In the genomic region with DNA sequence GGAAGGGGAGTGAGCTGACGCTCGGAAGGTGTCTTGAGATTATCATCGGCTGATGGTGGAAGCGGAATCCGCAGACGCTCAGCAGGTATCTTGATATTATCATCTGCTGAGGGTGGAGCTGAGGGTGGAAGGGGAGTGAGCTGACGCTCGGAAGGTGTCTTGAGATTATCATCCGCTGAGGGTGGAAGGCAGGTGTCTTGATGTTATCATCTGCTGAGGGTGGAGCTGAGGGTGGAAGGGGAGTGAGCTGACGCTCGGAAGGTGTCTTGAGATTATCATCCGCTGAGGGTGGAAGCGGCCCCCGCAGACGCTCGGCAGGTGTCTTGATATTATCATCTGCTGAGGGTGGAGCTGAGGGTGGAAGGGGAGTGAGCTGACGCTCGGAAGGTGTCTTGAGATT, we compare ENCODE assay signal across 8 cellular contexts. TPM values are rescaled to one million over a fixed set of nuclear protein-coding genes. Genes with fewer than 3 reads are reported as not detected.
DNase-seq lines count a peak whose midpoint lies in the region; ATAC-seq and TF ChIP-seq lines count a peak whose summit lies in the region.
"Not testable (repeated sequence)": the region's sequence is repeated elsewhere in the genome, so short reads cannot be mapped to it uniquely, and the experiment has no call there.

No MANE protein-coding gene starts in this region.

- not testable (repeated sequence) for H3K4me1 ChIP-seq in CD4-positive, CD25-positive, alpha-beta regulatory T cell (ENCODE audit: control insufficient read depth, insufficient read depth, low read length, poor library complexity, severe bottlenecking); GM23338 (ENCODE audit: insufficient read depth); OCI-LY3 (ENCODE audit: low read length)

- H3K27ac ChIP-seq in CD4-positive, CD25-positive, alpha-beta regulatory T cell (ENCODE audit: insufficient read depth, low read length, poor library complexity, severe bottlenecking), result peak overlapping the region; percentile 68
- H3K27ac ChIP-seq in GM23338 (ENCODE audit: low read depth); OCI-LY3 (ENCODE audit: low read length): not testable (repeated sequence)

- not testable (repeated sequence) for H3F3A ChIP-seq in GM23338 (replicated peaks; ENCODE audit: low read depth)

- not testable (repeated sequence) for H3K4me3 ChIP-seq in CD4-positive, CD25-positive, alpha-beta regulatory T cell (ENCODE audit: low read depth, low read length); OCI-LY3 (ENCODE audit: low read length)
- H3K4me3 ChIP-seq in GM23338, result peak overlapping the region; percentile 50

- H3K9me3 ChIP-seq in CD4-positive, CD25-positive, alpha-beta regulatory T cell (ENCODE audit: control insufficient read depth in 2 of 2, low read length in 2 of 2); OCI-LY3 (ENCODE audit: insufficient read depth, low read length): not testable (repeated sequence)

- not testable (repeated sequence) for H2AFZ ChIP-seq in GM23338; OCI-LY3 (ENCODE audit: low read depth, low read length)

- H3K36me3 ChIP-seq in CD4-positive, CD25-positive, alpha-beta regulatory T cell (ENCODE audit: control insufficient read depth, insufficient read depth, low read length); GM23338 (ENCODE audit: insufficient read depth); OCI-LY3 (replicated peaks; ENCODE audit: low read depth, low read length): not testable (repeated sequence)

- not testable (repeated sequence) for H4K20me1 ChIP-seq in GM23338 (replicated peaks; ENCODE audit: insufficient read depth); OCI-LY3 (ENCODE audit: insufficient read depth, low read length)

- H3K36me3 Mint-ChIP-seq in CD4-positive, CD25-positive, alpha-beta regulatory T cell; GM23338 (ENCODE audit: low read depth); central memory CD8-positive, alpha-beta T cell (ENCODE audit: insufficient read depth); memory B cell: not testable (repeated sequence)

- H3K27me3 Mint-ChIP-seq in CD4-positive, CD25-positive, alpha-beta regulatory T cell; GM23338 (ENCODE audit: insufficient read depth, low read depth, poor library complexity); central memory CD8-positive, alpha-beta T cell; memory B cell: not testable (repeated sequence)

- peak overlapping the region in 2 of 4 donors; percentile 57 to 67 for H3K4me3 Mint-ChIP-seq in CD4-positive, CD25-positive, alpha-beta regulatory T cell
- H3K4me3 Mint-ChIP-seq in GM23338, result peak overlapping the region; percentile 64; the same call in 2 of the 3 replicates
- not testable (repeated sequence) for H3K4me3 Mint-ChIP-seq in central memory CD8-positive, alpha-beta T cell
- peak overlapping the region; percentile 54 for H3K4me3 Mint-ChIP-seq in memory B cell

- not testable (repeated sequence) for TF ChIP-seq CTCF in GM23338 (conservative IDR thresholded peaks at IDR 0.05; ENCODE audit: low read depth in 2 of 2); OCI-LY3 (IDR thresholded peaks at IDR 0.05; ENCODE audit: low read depth, low read length)

- H3K9me2 ChIP-seq in GM23338 (ENCODE audit: insufficient read depth), result not testable (repeated sequence)

- H3K4me2 ChIP-seq in GM23338, result not testable (repeated sequence)
- H3K4me2 ChIP-seq in OCI-LY3 (ENCODE audit: low read length), result 0 out of 2 replicates have a peak overlapping the region, but pooled peaks have one; percentile 26

- H3K4me1 Mint-ChIP-seq in CD4-positive, CD25-positive, alpha-beta regulatory T cell; GM23338; central memory CD8-positive, alpha-beta T cell; memory B cell: not testable (repeated sequence)

- H3K9me3 Mint-ChIP-seq in CD4-positive, CD25-positive, alpha-beta regulatory T cell; GM23338; central memory CD8-positive, alpha-beta T cell; memory B cell: not testable (repeated sequence)

- ATAC-seq in CD4-positive, CD25-positive, alpha-beta regulatory T cell (ENCODE audit: low read depth in 2 of 2); GM23338; memory B cell (ENCODE audit: low read depth): not testable (repeated sequence)
- ATAC-seq in central memory CD8-positive, alpha-beta T cell (replicated peaks; ENCODE audit: extremely low read depth, poor library complexity, severe bottlenecking), result peak; percentile 43

- not testable (repeated sequence) for H3K9ac ChIP-seq in OCI-LY3 (ENCODE audit: low read length)

- peak in 2 of 3 donors; percentile 51 to 62 for DNase-seq in CD4-positive, CD25-positive, alpha-beta regulatory T cell
- not testable (repeated sequence) for DNase-seq in GM23338 (ENCODE audit: low spot score); memory B cell (ENCODE audit: low spot score in 2 of 2)
- DNase-seq in T-helper 22 cell (ENCODE audit: low read depth), result peak; percentile 47
- peak; percentile 18 for DNase-seq in activated CD4-positive, alpha-beta T cell treated with anti-CD3 and anti-CD28 coated beads, Interleukin-2, amount 50 U/mL, for 1 hour
- DNase-seq in activated gamma-delta T cell treated with anti-CD3 and anti-CD28 coated beads, Interleukin-2, amount 50 U/mL, for 16 hours (ENCODE audit: low read depth), result peak; percentile 6
- peak in 1 of 2 donors; percentile 35 for DNase-seq in central memory CD8-positive, alpha-beta T cell (ENCODE audit: low spot score in 2 of 2)

- H3K27ac Mint-ChIP-seq in CD4-positive, CD25-positive, alpha-beta regulatory T cell; GM23338; central memory CD8-positive, alpha-beta T cell (ENCODE audit: low read depth); memory B cell: not testable (repeated sequence)

- H3K79me2 ChIP-seq in GM23338 (replicated peaks; ENCODE audit: insufficient read depth); OCI-LY3 (ENCODE audit: low read length): not testable (repeated sequence)

- H3K27me3 ChIP-seq in CD4-positive, CD25-positive, alpha-beta regulatory T cell (ENCODE audit: control insufficient read depth, insufficient read depth, low read length); OCI-LY3 (ENCODE audit: low read depth, low read length): not testable (repeated sequence)
- H3K27me3 ChIP-seq in GM23338 (ENCODE audit: insufficient read depth), result peaks cover 12% of the 10 kb centered on the region

RNA-seq across cellular contexts. Expression of a gene that starts 21.2 kb away (rescaled TPM):
- 411 TPM for total RNA-seq in CD4-positive, CD25-positive, alpha-beta regulatory T cell
- polyA plus RNA-seq in CD4-positive, CD25-positive, alpha-beta regulatory T cell, result 1 to 10 TPM; 3.2 to 5.2 (median 4.1) TPM
- total RNA-seq in GM23338 (2014; rRNA removed; shearing (Covaris generic)), result 52.9 and 77.6 TPM in 2 replicates
- 42.4 and 49.2 TPM in 2 replicates for polyA plus RNA-seq in GM23338 (2016; fragmentation: Nextera tagmentation; extraction: Ambion mirVana)
